Comparison of ENCODE assay signal across 11 cellular contexts in the genomic region with DNA sequence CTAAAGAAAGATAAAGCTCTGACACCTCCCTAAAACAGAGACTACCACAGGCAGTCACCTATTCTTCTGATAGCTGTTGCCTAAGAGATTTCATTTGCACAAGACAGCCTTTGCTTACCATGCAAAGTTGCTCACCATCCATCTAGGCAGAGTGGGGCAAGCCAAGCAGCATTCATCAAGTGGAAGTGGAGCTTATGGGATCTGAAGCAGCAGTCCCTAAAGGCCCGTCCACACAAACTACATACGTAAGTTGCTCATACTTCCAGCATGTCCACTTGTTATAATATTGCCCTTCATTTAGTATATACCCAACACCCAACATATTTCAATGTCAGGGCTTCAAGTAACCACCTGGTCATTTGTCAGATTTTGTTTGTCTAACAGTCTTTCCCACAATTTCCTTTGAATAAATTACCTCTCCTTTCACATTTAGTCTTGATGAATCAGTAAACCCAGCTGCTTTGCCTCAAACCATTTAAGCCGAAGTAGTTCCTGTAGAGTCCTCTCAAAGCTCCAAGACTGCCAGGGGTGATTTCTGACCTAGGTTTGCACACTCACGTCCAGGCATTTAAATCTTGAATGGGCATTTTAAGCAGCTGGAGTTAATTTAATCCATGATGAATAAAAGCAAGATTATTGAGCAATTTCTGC.
DNase-seq lines count a peak whose midpoint lies in the region; ATAC-seq and TF ChIP-seq lines count a peak whose summit lies in the region.
"Had no signal": no experiment of that assay in that cellular context is flagged by ENCODE, and none has a peak within 500 bp of the region (broad histone marks: within the 10 kb centered on the region; RNA-seq: fewer than 3 reads in every experiment).

No MANE protein-coding gene starts in this region.

- H3K4me1 ChIP-seq in ascending aorta = no peaks in the 10 kb centered on the region

- TF ChIP-seq CTCF in AG10803 (conservative IDR thresholded peaks at IDR 0.05; ENCODE audit: low read length) (no peak), ascending aorta (IDR thresholded peaks at IDR 0.05) (no peak)

- intact Hi-C loops in ascending aorta (cut with DNase I) = no loop called here

- no peaks in the 10 kb centered on the region for H3K9me3 ChIP-seq in ascending aorta

- peaks cover 2 to 6% of the 10 kb centered on the region in 2 donors for H3K36me3 ChIP-seq in ascending aorta

- no peaks in the 10 kb centered on the region for H3K27me3 ChIP-seq in ascending aorta

- H3K4me3 ChIP-seq in AG10803 (ENCODE audit: low read length) (no peak overlapping the region), ascending aorta (no peak overlapping the region)

- H3K27ac ChIP-seq in ascending aorta = no peak overlapping the region

- DNase-seq in AG10803 (ENCODE audit: low read depth) = peak; percentile 96
- peak; percentile 89 for DNase-seq in HCEC 1CT
- DNase-seq in astrocyte of the hippocampus (ENCODE audit: low read depth, low spot score) = peak; percentile 74
- DNase-seq in kidney tubule cell (ENCODE audit: low spot score) = peak; percentile 63
- no peak for DNase-seq in ascending aorta (ENCODE audit: low spot score in 2 of 2)
- no peak for DNase-seq in DMS53 (lab: John Stamatoyannopoulos, UW)
- DNase-seq: glutamatergic neuron, NCI-H510A treated with DMSO at 0.1 percent for 48 hours, occipital lobe had no signal

- ATAC-seq in GM21737 (IDR thresholded peaks at IDR 0.05; ENCODE audit: unreplicated experiment) = no peak
- no peak for ATAC-seq in HG03095 (IDR thresholded peaks at IDR 0.05; ENCODE audit: unreplicated experiment)

Comparison
In these comparisons a context has a peak if more than half of its experiments do, and no peak if none do; other contexts are left out.
1. DNase-seq: peak in AG10803 (single experiment), HCEC 1CT (single experiment), astrocyte of the hippocampus (single experiment) and kidney tubule cell (single experiment); none in ascending aorta (0 of 2) and DMS53 (single experiment).